ENCODE assay signal across 1 cellular context in genomic region chr19:12987781-12988180, GRCh38.
TF ChIP-seq lines count a peak whose summit lies in the region.

No MANE protein-coding gene starts in this region.

TF ChIP-seq in IMR-90, 13 proteins besides CTCF, POLR2A, EP300 and RAD21 (continued from another document):
- TF ChIP-seq CEBPB (IDR thresholded peaks at IDR 0.05; ENCODE audit: low read depth, low read length), result no peak
- no peak for TF ChIP-seq RCOR1 (IDR thresholded peaks at IDR 0.05; ENCODE audit: insufficient replicate concordance, low read length)
- TF ChIP-seq, protein P1, sequence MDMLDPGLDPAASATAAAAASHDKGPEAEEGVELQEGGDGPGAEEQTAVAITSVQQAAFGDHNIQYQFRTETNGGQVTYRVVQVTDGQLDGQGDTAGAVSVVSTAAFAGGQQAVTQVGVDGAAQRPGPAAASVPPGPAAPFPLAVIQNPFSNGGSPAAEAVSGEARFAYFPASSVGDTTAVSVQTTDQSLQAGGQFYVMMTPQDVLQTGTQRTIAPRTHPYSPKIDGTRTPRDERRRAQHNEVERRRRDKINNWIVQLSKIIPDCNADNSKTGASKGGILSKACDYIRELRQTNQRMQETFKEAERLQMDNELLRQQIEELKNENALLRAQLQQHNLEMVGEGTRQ (IDR thresholded peaks at IDR 0.05; ENCODE audit: low read depth, low read length), result no peak
- no peak for TF ChIP-seq SMC3 (IDR thresholded peaks at IDR 0.05; ENCODE audit: low read depth, low read length)
- TF ChIP-seq RFX5 (IDR thresholded peaks at IDR 0.05; ENCODE audit: low read depth, low read length), result no peak
- TF ChIP-seq FOS (IDR thresholded peaks at IDR 0.05; ENCODE audit: low read depth, low read length), result no peak
- TF ChIP-seq MAZ (IDR thresholded peaks at IDR 0.05; ENCODE audit: borderline replicate concordance, low read depth, low read length), result no peak
- no peak for TF ChIP-seq MXI1 (IDR thresholded peaks at IDR 0.05; ENCODE audit: borderline replicate concordance, low read depth, low read length)
- no peak for TF ChIP-seq NFE2L2 (IDR thresholded peaks at IDR 0.05; ENCODE audit: low read depth, low read length)
